ENCODE assay signal across 8 cellular contexts in the genomic region with DNA sequence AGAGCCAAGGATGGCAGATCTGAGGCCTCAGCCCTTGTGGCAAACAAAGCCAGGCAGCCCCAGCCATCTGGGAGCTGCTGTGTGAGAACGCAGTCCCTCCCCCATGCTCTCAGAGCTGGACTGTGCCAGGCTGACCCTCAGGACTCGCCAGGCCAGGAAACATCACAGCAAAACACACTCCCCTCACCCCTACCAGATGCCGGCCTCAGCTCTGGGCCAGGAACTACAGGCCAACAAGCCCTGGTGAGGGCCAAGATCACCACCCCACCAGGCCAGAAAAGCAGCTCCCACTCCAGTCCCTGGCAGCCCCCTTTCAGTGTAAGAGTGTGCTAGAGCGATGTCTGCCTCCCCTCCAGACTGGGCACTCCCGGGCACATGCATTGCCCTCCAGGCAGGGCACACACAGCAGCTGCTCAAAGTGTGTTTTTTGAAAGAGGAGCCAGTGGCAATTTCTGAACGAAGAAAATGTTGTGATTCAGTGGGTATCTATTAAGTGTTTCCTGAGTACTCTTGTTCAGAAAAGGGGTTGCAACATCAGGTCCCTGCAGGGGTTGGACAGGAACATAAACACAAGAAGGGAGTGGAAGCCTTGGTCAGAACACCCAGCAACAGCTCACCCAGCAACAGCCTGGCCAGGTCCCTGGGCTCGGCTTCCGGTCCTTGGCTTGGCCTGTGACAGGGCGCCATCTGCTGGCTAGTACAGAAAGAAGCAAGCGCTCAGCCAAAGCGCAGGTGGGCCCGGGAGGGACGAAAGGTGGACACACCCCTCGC. TPM values are rescaled to one million over a fixed set of nuclear protein-coding genes. Genes with fewer than 3 reads are reported as not detected.
DNase-seq lines count a peak whose midpoint lies in the region; ATAC-seq and TF ChIP-seq lines count a peak whose summit lies in the region.

No MANE protein-coding gene starts in this region.

- DNase-seq in A673 (ENCODE audit: low spot score): peak; percentile 95
- peak; percentile 67 for DNase-seq in NCI-H446 treated with DMSO at 0.1 percent for 48 hours (lab: John Stamatoyannopoulos, UW)
- peak; percentile 76 for DNase-seq in activated CD4-positive, alpha-beta T cell treated with anti-CD3 and anti-CD28 coated beads for 1 hour
- DNase-seq in cerebellar nuclear complex (lab: John Stamatoyannopoulos, UW): peak; percentile 53 to 79
- DNase-seq in stimulated activated CD4-positive, alpha-beta T cell treated with anti-CD3 and anti-CD28 coated beads, Interleukin-1b, Interleukin-23, amount 100 ng/mL, for 1 hour (ENCODE audit: low read depth in 2 of 2): peak; percentile 60 to 66

- intact Hi-C loops in A673 (cut with micrococcal nuclease; ENCODE audit: unreplicated experiment): loop anchor here (1.0 to 5.0 kb wide), 3 partner anchors 92 to 217 kb away; partner anchors contain the start of gene TYSND1

- H3K4me1 ChIP-seq in A673 (ENCODE audit: insufficient read depth, low read length, poor library complexity, severe bottlenecking): peaks cover 16% of the 10 kb centered on the region

- CTCF ChIA-PET in A673 (lab: Charles Lee): interaction anchor here (0.5 to 2.3 kb wide), 14 partner anchors 10 to 248 kb away, joined by 3 to 80 read pairs (median 4); partner anchors contain the start of gene TYSND1

- no peaks in the 10 kb centered on the region for H3K9me3 ChIP-seq in A673 (ENCODE audit: low read depth, low read length, poor library complexity, severe bottlenecking)

- POLR2A ChIA-PET in A673 (lab: Charles Lee; ENCODE audit: low non-redundant PET): interaction anchor here (0.6 kb wide), 1 partner anchor 28 kb away, joined by 4 read pairs; no protein-coding TSS in a partner anchor

- no peaks in the 10 kb centered on the region for H3K36me3 ChIP-seq in A673 (ENCODE audit: insufficient read depth, low read length, poor library complexity, severe bottlenecking)

- ATAC-seq in GM18861 (IDR thresholded peaks at IDR 0.05; ENCODE audit: unreplicated experiment) (peak; percentile 83), HG03108 (IDR thresholded peaks at IDR 0.05; ENCODE audit: unreplicated experiment) (peak; percentile 94)

- H3K4me3 ChIP-seq in A673 (ENCODE audit: low read depth, low read length, poor library complexity, severe bottlenecking): no peak overlapping the region

- H3K27ac ChIP-seq in A673 (ENCODE audit: low read depth, low read length, poor library complexity, severe bottlenecking) (peak overlapping the region; percentile 78), layer of hippocampus (ENCODE audit: low read depth, low read length) (peak overlapping the region; percentile 84)

- H3K27me3 ChIP-seq in A673 (replicated peaks; ENCODE audit: insufficient read depth, low read depth, low read length, poor library complexity): no peaks in the 10 kb centered on the region
- H3K27me3 ChIP-seq in layer of hippocampus (ENCODE audit: control insufficient read depth, insufficient read depth, low read length): no peaks in the 10 kb centered on the region

- BruUV-seq in A673 (replicated peaks; lab: Mats Ljungman, UMichigan): no TSS peak

- TF ChIP-seq CTCF in A673 (conservative IDR thresholded peaks at IDR 0.05; ENCODE audit: low read depth, low read length): peak; percentile 97

RNA-seq across cellular contexts. Expression of gene LRRC20, which starts 18.2 kb away (rescaled TPM):
- total RNA-seq in A673 (2021): 18.3 and 27.3 TPM in 2 replicates

RNA-seq across cellular contexts. Expression of gene EIF4EBP2, which starts 39.8 kb away (rescaled TPM):
- 89.3 and 91.9 TPM in 2 replicates for total RNA-seq in A673 (2021)
